In the genomic region with DNA sequence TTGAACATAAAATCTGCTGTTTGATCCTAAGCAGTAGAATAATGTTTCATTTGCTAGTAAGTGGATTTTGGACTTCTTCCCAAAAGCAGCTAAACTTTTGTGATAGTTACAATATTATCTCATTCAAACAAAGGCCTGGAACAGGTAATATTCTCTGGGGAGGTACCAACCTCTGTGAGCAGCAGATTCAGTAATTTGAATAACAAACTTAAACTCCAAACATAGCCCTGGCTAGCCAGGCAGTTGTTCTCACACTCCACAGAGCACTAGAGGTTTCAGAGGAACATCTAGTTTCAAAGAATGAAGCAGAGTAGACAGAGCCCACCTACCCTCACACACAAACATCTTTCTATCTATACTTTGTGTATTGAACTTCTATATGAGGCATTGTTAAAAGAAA, we compare ENCODE assay signal across 27 cellular contexts. TPM values are rescaled to one million over a fixed set of nuclear protein-coding genes. Genes with fewer than 3 reads are reported as not detected.
DNase-seq lines count a peak whose midpoint lies in the region; ATAC-seq, FAIRE-seq and TF ChIP-seq lines count a peak whose summit lies in the region.
"Had no signal": no experiment of that assay in that cellular context is flagged by ENCODE, and none has a peak within 500 bp of the region (broad histone marks: within the 10 kb centered on the region; RNA-seq: fewer than 3 reads in every experiment).

No MANE protein-coding gene starts in this region.

- intact Hi-C loops in pancreas (cut with DNase I), result no loop called here

- no peak overlapping the region for H3K4me3 Mint-ChIP-seq in GM23338
- H3K4me3 Mint-ChIP-seq: CD14-positive monocyte; CD4-positive, alpha-beta T cell; CD8-positive, alpha-beta memory T cell had no signal

- H3K27ac ChIP-seq in pancreas (no peak overlapping the region), GM23338 (ENCODE audit: low read depth) (no peak overlapping the region)
- H3K27ac ChIP-seq: A549; BLaER1 treated with 17β-estradiol and CSF1 and Interleukin-3, amounts not matched to agents 10 nM and 100 nM had no signal

- TF ChIP-seq CTCF in pancreas (IDR thresholded peaks at IDR 0.05), result no peak
- no peak for TF ChIP-seq CTCF in GM23338 (conservative IDR thresholded peaks at IDR 0.05; ENCODE audit: low read depth in 2 of 2)

- H3K27me3 Mint-ChIP-seq in GM23338 (ENCODE audit: insufficient read depth, low read depth, poor library complexity), result peaks cover 2% of the 10 kb centered on the region
- H3K27me3 Mint-ChIP-seq: CD4-positive, alpha-beta T cell; CD8-positive, alpha-beta memory T cell had no signal

- no peaks in the 10 kb centered on the region for H3K4me1 ChIP-seq in pancreas
- peaks cover 8% of the 10 kb centered on the region for H3K4me1 ChIP-seq in GM23338 (ENCODE audit: insufficient read depth)
- H3K4me1 ChIP-seq: A549; BE2C; BLaER1 treated with 17β-estradiol and CSF1 and Interleukin-3, amounts not matched to agents 10 nM and 100 nM had no signal

- no peak overlapping the region for H2AFZ ChIP-seq in GM23338

- peak; percentile 24 for DNase-seq in germinal center (ENCODE audit: low spot score)
- no peak for DNase-seq in pancreas
- DNase-seq in activated naive CD4-positive, alpha-beta T cell treated with anti-CD3 and anti-CD28 coated beads, Interleukin-2, amount 50 U/mL, for 16 hours, result no peak
- no peak for DNase-seq in GM23338 (ENCODE audit: low spot score)
- DNase-seq in NCI-H1436 treated with DMSO at 0.1 percent for 48 hours (lab: John Stamatoyannopoulos, UW), result no peak
- DNase-seq: 8988T; ACHN; AML-193; BE2C; CD4-positive, alpha-beta T cell; CD8-positive, alpha-beta memory T cell; DMS 273 treated with DMSO at 0.1 percent for 48 hours; DMS79; EL; GDM1; H7; HCEC 1CT had no signal

- no peak for FAIRE-seq in pancreas (lab: Jason Lieb, UNC)
- FAIRE-seq: A549, D721Med, GM12878, GM18507, H1 had no signal

- no peaks in the 10 kb centered on the region; the same call in 1 of the 2 replicates for H3K9me2 ChIP-seq in GM23338 (ENCODE audit: insufficient read depth)

- H3F3A ChIP-seq in GM23338 (replicated peaks; ENCODE audit: low read depth), result no peaks in the 10 kb centered on the region

- no peak overlapping the region for H3K4me3 ChIP-seq in pancreas
- no peak overlapping the region for H3K4me3 ChIP-seq in GM23338
- H3K4me3 ChIP-seq: A549; BLaER1 treated with 17β-estradiol and CSF1 and Interleukin-3, amounts not matched to agents 10 nM and 100 nM; GM12878 had no signal

- H3K9me3 Mint-ChIP-seq in GM23338, result peaks cover 10% of the 10 kb centered on the region; the same call in 2 of the 3 replicates
- H3K9me3 Mint-ChIP-seq: CD4-positive, alpha-beta T cell had no signal

- ATAC-seq in GM19324 (IDR thresholded peaks at IDR 0.05; ENCODE audit: low FRiP score, unreplicated experiment) (peak; percentile 76), HG03342 (IDR thresholded peaks at IDR 0.05; ENCODE audit: unreplicated experiment) (peak; percentile 48), pancreas (peak in 3 of 4 donors; percentile 16 to 61 (median 30)), GM18498 (IDR thresholded peaks at IDR 0.05; ENCODE audit: unreplicated experiment) (no peak), GM23338 (no peak)
- ATAC-seq: A549, GM12878 had no signal

- H3K27ac Mint-ChIP-seq in GM23338, result no peak overlapping the region
- H3K27ac Mint-ChIP-seq: CD14-positive monocyte; CD4-positive, alpha-beta T cell; CD8-positive, alpha-beta memory T cell had no signal

- H3K27me3 ChIP-seq in pancreas (no peaks in the 10 kb centered on the region), GM23338 (ENCODE audit: insufficient read depth) (no peaks in the 10 kb centered on the region)
- H3K27me3 ChIP-seq: BE2C; BLaER1 treated with 17β-estradiol and CSF1 and Interleukin-3, amounts not matched to agents 10 nM and 100 nM had no signal

- 0 out of 3 replicates have a peak, but pooled peaks cover 3% of the 10 kb centered on the region for H3K36me3 Mint-ChIP-seq in GM23338 (ENCODE audit: low read depth)
- H3K36me3 Mint-ChIP-seq: CD14-positive monocyte; CD8-positive, alpha-beta memory T cell had no signal

- H3K9me3 ChIP-seq in pancreas, result no peaks in the 10 kb centered on the region
- H3K9me3 ChIP-seq: A549; BE2C; BLaER1 treated with 17β-estradiol and CSF1 and Interleukin-3, amounts not matched to agents 10 nM and 100 nM had no signal

- H3K79me2 ChIP-seq in GM23338 (replicated peaks; ENCODE audit: insufficient read depth), result no peaks in the 10 kb centered on the region

- no peak overlapping the region for H3K4me2 ChIP-seq in GM23338
- H3K4me2 ChIP-seq: A549; BLaER1 treated with 17β-estradiol and CSF1 and Interleukin-3, amounts not matched to agents 10 nM and 100 nM had no signal

- H4K20me1 ChIP-seq in GM23338 (replicated peaks; ENCODE audit: insufficient read depth), result no peaks in the 10 kb centered on the region
- H4K20me1 ChIP-seq: BLaER1 treated with 17β-estradiol and CSF1 and Interleukin-3, amounts not matched to agents 10 nM and 100 nM had no signal

- peaks cover 12% of the 10 kb centered on the region for H3K4me1 Mint-ChIP-seq in GM23338
- H3K4me1 Mint-ChIP-seq: CD14-positive monocyte; CD8-positive, alpha-beta memory T cell had no signal

- H3K36me3 ChIP-seq in pancreas (no peaks in the 10 kb centered on the region), GM23338 (ENCODE audit: insufficient read depth) (no peaks in the 10 kb centered on the region)
- H3K36me3 ChIP-seq: BE2C; BLaER1 treated with 17β-estradiol and CSF1 and Interleukin-3, amounts not matched to agents 10 nM and 100 nM had no signal

TF ChIP-seq in GM23338, 12 proteins besides CTCF, POLR2A, EP300 and RAD21 (continues in another document):
- TF ChIP-seq, protein P1, sequence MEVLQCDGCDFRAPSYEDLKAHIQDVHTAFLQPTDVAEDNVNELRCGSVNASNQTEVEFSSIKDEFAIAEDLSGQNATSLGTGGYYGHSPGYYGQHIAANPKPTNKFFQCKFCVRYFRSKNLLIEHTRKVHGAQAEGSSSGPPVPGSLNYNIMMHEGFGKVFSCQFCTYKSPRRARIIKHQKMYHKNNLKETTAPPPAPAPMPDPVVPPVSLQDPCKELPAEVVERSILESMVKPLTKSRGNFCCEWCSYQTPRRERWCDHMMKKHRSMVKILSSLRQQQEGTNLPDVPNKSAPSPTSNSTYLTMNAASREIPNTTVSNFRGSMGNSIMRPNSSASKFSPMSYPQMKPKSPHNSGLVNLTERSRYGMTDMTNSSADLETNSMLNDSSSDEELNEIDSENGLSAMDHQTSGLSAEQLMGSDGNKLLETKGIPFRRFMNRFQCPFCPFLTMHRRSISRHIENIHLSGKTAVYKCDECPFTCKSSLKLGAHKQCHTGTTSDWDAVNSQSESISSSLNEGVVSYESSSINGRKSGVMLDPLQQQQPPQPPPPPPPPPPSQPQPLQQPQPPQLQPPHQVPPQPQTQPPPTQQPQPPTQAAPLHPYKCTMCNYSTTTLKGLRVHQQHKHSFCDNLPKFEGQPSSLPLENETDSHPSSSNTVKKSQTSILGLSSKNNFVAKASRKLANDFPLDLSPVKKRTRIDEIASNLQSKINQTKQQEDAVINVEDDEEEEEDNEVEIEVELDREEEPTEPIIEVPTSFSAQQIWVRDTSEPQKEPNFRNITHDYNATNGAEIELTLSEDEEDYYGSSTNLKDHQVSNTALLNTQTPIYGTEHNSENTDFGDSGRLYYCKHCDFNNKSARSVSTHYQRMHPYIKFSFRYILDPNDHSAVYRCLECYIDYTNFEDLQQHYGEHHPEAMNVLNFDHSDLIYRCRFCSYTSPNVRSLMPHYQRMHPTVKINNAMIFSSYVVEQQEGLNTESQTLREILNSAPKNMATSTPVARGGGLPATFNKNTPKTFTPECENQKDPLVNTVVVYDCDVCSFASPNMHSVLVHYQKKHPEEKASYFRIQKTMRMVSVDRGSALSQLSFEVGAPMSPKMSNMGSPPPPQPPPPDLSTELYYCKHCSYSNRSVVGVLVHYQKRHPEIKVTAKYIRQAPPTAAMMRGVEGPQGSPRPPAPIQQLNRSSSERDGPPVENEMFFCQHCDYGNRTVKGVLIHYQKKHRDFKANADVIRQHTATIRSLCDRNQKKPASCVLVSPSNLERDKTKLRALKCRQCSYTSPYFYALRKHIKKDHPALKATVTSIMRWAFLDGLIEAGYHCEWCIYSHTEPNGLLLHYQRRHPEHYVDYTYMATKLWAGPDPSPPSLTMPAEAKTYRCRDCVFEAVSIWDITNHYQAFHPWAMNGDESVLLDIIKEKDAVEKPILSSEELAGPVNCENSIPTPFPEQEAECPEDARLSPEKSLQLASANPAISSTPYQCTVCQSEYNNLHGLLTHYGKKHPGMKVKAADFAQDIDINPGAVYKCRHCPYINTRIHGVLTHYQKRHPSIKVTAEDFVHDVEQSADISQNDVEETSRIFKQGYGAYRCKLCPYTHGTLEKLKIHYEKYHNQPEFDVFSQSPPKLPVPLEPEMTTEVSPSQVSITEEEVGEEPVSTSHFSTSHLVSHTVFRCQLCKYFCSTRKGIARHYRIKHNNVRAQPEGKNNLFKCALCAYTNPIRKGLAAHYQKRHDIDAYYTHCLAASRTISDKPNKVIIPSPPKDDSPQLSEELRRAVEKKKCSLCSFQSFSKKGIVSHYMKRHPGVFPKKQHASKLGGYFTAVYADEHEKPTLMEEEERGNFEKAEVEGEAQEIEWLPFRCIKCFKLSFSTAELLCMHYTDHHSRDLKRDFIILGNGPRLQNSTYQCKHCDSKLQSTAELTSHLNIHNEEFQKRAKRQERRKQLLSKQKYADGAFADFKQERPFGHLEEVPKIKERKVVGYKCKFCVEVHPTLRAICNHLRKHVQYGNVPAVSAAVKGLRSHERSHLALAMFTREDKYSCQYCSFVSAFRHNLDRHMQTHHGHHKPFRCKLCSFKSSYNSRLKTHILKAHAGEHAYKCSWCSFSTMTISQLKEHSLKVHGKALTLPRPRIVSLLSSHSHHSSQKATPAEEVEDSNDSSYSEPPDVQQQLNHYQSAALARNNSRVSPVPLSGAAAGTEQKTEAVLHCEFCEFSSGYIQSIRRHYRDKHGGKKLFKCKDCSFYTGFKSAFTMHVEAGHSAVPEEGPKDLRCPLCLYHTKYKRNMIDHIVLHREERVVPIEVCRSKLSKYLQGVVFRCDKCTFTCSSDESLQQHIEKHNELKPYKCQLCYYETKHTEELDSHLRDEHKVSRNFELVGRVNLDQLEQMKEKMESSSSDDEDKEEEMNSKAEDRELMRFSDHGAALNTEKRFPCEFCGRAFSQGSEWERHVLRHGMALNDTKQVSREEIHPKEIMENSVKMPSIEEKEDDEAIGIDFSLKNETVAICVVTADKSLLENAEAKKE (CRISPR knock-in tag; IDR thresholded peaks at IDR 0.05), result no peak
- no peak for TF ChIP-seq ZNF331 (CRISPR knock-in tag; IDR thresholded peaks at IDR 0.05; ENCODE audit: low read depth)

RNA-seq across cellular contexts. Expression of a gene that starts 40.9 kb away (rescaled TPM):
- total RNA-seq in pancreas, result under 1 TPM in 3 of 6 donors, not detected in 3; 0.19 to 0.52 (median 0.22) TPM
- polyA plus RNA-seq in pancreas (under 1 TPM; 0.04 to 0.12 TPM), GM23338 (2016; fragmentation: Nextera tagmentation; extraction: Ambion mirVana) (0.15 TPM in 1 of 2 replicates, not detected in the other)
- total RNA-seq in GM23338 (2014; rRNA removed; shearing (Covaris generic)), result 0.45 TPM in 1 of 2 replicates, not detected in the other
- total RNA-seq: CD4-positive, alpha-beta T cell; CD8-positive, alpha-beta memory T cell; GM12878; H1 had no signal
- polyA plus RNA-seq: CD14-positive monocyte, GM12878 had no signal

Comparison
In these comparisons a context has a peak if more than half of its experiments do, and no peak if none do; other contexts are left out.
1. ATAC-seq: peak in GM19324 (single experiment), HG03342 (single experiment) and pancreas (3 of 4); none in GM18498 (single experiment) and GM23338 (single experiment).